ENCODE assay signal across 1 cellular context in genomic region chr3:136078421-136079364, GRCh38.
TF ChIP-seq lines count a peak whose summit lies in the region.

No MANE protein-coding gene starts in this region.

TF ChIP-seq in GM23338, 12 proteins besides CTCF, POLR2A, EP300 and RAD21 (continued from another document):
- TF ChIP-seq, protein P1, sequence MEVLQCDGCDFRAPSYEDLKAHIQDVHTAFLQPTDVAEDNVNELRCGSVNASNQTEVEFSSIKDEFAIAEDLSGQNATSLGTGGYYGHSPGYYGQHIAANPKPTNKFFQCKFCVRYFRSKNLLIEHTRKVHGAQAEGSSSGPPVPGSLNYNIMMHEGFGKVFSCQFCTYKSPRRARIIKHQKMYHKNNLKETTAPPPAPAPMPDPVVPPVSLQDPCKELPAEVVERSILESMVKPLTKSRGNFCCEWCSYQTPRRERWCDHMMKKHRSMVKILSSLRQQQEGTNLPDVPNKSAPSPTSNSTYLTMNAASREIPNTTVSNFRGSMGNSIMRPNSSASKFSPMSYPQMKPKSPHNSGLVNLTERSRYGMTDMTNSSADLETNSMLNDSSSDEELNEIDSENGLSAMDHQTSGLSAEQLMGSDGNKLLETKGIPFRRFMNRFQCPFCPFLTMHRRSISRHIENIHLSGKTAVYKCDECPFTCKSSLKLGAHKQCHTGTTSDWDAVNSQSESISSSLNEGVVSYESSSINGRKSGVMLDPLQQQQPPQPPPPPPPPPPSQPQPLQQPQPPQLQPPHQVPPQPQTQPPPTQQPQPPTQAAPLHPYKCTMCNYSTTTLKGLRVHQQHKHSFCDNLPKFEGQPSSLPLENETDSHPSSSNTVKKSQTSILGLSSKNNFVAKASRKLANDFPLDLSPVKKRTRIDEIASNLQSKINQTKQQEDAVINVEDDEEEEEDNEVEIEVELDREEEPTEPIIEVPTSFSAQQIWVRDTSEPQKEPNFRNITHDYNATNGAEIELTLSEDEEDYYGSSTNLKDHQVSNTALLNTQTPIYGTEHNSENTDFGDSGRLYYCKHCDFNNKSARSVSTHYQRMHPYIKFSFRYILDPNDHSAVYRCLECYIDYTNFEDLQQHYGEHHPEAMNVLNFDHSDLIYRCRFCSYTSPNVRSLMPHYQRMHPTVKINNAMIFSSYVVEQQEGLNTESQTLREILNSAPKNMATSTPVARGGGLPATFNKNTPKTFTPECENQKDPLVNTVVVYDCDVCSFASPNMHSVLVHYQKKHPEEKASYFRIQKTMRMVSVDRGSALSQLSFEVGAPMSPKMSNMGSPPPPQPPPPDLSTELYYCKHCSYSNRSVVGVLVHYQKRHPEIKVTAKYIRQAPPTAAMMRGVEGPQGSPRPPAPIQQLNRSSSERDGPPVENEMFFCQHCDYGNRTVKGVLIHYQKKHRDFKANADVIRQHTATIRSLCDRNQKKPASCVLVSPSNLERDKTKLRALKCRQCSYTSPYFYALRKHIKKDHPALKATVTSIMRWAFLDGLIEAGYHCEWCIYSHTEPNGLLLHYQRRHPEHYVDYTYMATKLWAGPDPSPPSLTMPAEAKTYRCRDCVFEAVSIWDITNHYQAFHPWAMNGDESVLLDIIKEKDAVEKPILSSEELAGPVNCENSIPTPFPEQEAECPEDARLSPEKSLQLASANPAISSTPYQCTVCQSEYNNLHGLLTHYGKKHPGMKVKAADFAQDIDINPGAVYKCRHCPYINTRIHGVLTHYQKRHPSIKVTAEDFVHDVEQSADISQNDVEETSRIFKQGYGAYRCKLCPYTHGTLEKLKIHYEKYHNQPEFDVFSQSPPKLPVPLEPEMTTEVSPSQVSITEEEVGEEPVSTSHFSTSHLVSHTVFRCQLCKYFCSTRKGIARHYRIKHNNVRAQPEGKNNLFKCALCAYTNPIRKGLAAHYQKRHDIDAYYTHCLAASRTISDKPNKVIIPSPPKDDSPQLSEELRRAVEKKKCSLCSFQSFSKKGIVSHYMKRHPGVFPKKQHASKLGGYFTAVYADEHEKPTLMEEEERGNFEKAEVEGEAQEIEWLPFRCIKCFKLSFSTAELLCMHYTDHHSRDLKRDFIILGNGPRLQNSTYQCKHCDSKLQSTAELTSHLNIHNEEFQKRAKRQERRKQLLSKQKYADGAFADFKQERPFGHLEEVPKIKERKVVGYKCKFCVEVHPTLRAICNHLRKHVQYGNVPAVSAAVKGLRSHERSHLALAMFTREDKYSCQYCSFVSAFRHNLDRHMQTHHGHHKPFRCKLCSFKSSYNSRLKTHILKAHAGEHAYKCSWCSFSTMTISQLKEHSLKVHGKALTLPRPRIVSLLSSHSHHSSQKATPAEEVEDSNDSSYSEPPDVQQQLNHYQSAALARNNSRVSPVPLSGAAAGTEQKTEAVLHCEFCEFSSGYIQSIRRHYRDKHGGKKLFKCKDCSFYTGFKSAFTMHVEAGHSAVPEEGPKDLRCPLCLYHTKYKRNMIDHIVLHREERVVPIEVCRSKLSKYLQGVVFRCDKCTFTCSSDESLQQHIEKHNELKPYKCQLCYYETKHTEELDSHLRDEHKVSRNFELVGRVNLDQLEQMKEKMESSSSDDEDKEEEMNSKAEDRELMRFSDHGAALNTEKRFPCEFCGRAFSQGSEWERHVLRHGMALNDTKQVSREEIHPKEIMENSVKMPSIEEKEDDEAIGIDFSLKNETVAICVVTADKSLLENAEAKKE (CRISPR knock-in tag; IDR thresholded peaks at IDR 0.05): no peak
- TF ChIP-seq EZH2phosphoT487 (IDR thresholded peaks at IDR 0.05; ENCODE audit: unreplicated experiment): no peak
- no peak for TF ChIP-seq CREB1 (CRISPR knock-in tag; IDR thresholded peaks at IDR 0.05; ENCODE audit: low read depth)
- TF ChIP-seq, protein P2, sequence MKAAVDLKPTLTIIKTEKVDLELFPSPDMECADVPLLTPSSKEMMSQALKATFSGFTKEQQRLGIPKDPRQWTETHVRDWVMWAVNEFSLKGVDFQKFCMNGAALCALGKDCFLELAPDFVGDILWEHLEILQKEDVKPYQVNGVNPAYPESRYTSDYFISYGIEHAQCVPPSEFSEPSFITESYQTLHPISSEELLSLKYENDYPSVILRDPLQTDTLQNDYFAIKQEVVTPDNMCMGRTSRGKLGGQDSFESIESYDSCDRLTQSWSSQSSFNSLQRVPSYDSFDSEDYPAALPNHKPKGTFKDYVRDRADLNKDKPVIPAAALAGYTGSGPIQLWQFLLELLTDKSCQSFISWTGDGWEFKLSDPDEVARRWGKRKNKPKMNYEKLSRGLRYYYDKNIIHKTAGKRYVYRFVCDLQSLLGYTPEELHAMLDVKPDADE (IDR thresholded peaks at IDR 0.05): no peak
- no peak for TF ChIP-seq STAT1 (IDR thresholded peaks at IDR 0.05; ENCODE audit: unreplicated experiment)
- no peak for TF ChIP-seq EZH2 (IDR thresholded peaks at IDR 0.05; ENCODE audit: low read depth, unreplicated experiment)
- TF ChIP-seq NANOG (IDR thresholded peaks at IDR 0.05; ENCODE audit: borderline replicate concordance): no peak
- no peak for TF ChIP-seq ZNF331 (CRISPR knock-in tag; IDR thresholded peaks at IDR 0.05; ENCODE audit: low read depth)
